In the genomic region with DNA sequence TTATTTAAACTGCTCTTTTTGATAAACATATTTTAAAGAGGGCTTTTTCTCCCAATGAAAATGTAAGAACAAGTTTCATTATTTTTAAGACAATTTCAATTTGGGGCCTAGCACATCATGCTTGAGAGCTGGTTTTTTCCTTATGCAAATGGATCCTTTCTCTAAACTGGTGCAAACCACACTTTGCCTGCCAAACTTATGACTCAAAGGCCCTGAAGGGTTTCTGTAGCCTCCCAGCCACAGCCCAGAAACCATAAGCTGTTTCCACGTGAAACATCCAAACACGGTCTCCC, we compare ENCODE assay signal across 8 cellular contexts. TPM values are rescaled to one million over a fixed set of nuclear protein-coding genes. Genes with fewer than 3 reads are reported as not detected.
DNase-seq lines count a peak whose midpoint lies in the region; ATAC-seq and TF ChIP-seq lines count a peak whose summit lies in the region.

No MANE protein-coding gene starts in this region.

- ATAC-seq in HG02623 (IDR thresholded peaks at IDR 0.05; ENCODE audit: unreplicated experiment), result no peak

- no peaks in the 10 kb centered on the region for H3K9me3 ChIP-seq in esophagus (ENCODE audit: control insufficient read depth in 2 of 2, insufficient read depth in 1 of 2, low read depth in 1 of 2, low read length in 1 of 2)

- peak overlapping the region; percentile 40; the same call in 1 of the 2 replicates for H3K4me3 ChIP-seq in GM12864 (ENCODE audit: low read depth, low read length)
- peak overlapping the region in 1 of 2 donors; percentile 21 for H3K4me3 ChIP-seq in esophagus (ENCODE audit: low read depth in 1 of 2, low read length in 2 of 2)
- H3K4me3 ChIP-seq in rectal smooth muscle tissue (ENCODE audit: low read length), result peak overlapping the region; percentile 23

- TF ChIP-seq POLR2A in Raji (IDR thresholded peaks at IDR 0.05; ENCODE audit: insufficient read depth, low read depth, low read length), result peak; percentile 71; the same call in 1 of the 2 replicates

- H3K27ac ChIP-seq in esophagus (ENCODE audit: low read depth in 2 of 2, low read length in 1 of 2), result peak overlapping the region; percentile 71 to 91
- peak overlapping the region; percentile 18 for H3K27ac ChIP-seq in rectal smooth muscle tissue (ENCODE audit: low read depth, low read length)

- TF ChIP-seq CTCF in GM12864 (IDR thresholded peaks at IDR 0.05; ENCODE audit: low read depth, low read length, missing control alignments), result no peak

- no peaks in the 10 kb centered on the region for H3K4me1 ChIP-seq in esophagus (ENCODE audit: control insufficient read depth in 2 of 2, insufficient read depth in 2 of 2, low read length in 1 of 2)
- H3K4me1 ChIP-seq in rectal smooth muscle tissue (ENCODE audit: control insufficient read depth, insufficient read depth, low read length), result peaks cover 4% of the 10 kb centered on the region

- WGBS in esophagus, 2 donors, result 0% methylated on average over 2 of the region's 2 CpGs

- no peaks in the 10 kb centered on the region for H3K27me3 ChIP-seq in esophagus (ENCODE audit: control insufficient read depth in 1 of 2, insufficient read depth in 2 of 2, low read length in 2 of 2)
- no peaks in the 10 kb centered on the region for H3K27me3 ChIP-seq in rectal smooth muscle tissue (ENCODE audit: control insufficient read depth, insufficient read depth, low read length)

- H3K36me3 ChIP-seq in esophagus (ENCODE audit: control insufficient read depth in 2 of 2, insufficient read depth in 2 of 2, low read length in 1 of 2) (no peaks in the 10 kb centered on the region), rectal smooth muscle tissue (ENCODE audit: control insufficient read depth, insufficient read depth, low read length) (no peaks in the 10 kb centered on the region)

- H3K9ac ChIP-seq in rectal smooth muscle tissue (ENCODE audit: low read length), result no peak overlapping the region

- DNase-seq in GM12864 (ENCODE audit: low read depth) (no peak), HuH-7 (ENCODE audit: low spot score) (no peak), OCI-M2 (lab: John Stamatoyannopoulos, UW; ENCODE audit: unreplicated experiment) (no peak), NCI-H1105 (lab: John Stamatoyannopoulos, UW) (no peak)

RNA-seq across cellular contexts. Expression of a gene that starts 0.5 kb away (rescaled TPM):
- polyA plus RNA-seq in esophagus, result 1 to 10 TPM; 4.7 TPM
